8 cellular contexts compared by ENCODE assay signal in the genomic region with DNA sequence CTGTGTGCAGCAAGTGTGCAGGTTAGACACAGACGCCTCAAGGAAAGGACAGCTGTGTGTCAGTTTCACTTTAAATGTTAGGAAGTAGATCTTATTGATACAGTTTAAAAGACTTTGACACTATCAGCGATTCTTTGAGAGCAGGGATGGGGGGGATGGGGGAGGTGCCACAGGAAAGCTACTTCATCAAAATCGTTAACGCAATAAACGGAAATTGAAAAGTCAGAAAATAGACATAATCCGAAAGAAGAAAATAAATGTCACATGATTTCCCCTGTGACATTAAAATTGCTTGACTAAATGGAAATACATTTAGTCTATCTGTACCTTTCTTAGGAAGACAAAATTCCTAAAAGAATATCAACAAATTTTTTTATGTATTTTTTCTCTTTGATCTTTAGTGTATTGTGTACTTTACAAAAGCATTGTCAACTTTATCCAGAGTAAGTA. TPM values are rescaled to one million over a fixed set of nuclear protein-coding genes. Genes with fewer than 3 reads are reported as not detected.
DNase-seq lines count a peak whose midpoint lies in the region; ATAC-seq, FAIRE-seq and TF ChIP-seq lines count a peak whose summit lies in the region.

No MANE protein-coding gene starts in this region.

- no peak for TF ChIP-seq POLR2A in GM12878 (IDR thresholded peaks at IDR 0.05; ENCODE audit: low read depth, low read length)

- CTCF ChIA-PET in GM12878 (lab: Yijun Ruan, JAX) = interaction anchor here (0.8 kb wide), 1 partner anchor 87 kb away, joined by 3 read pairs; no protein-coding TSS in a partner anchor

- BruUV-seq in GM12878 (replicated peaks; lab: Mats Ljungman, UMichigan) = no TSS peak

- peak overlapping the region; percentile 80 for H2AFZ ChIP-seq in GM12878 (ENCODE audit: control insufficient read depth, low read depth, low read length)
- H2AFZ ChIP-seq in mesenchymal stem cell (ENCODE audit: low read depth, low read length) = peak overlapping the region; percentile 91

- H3K4me3 ChIP-seq in left ventricle myocardium inferior = peak overlapping the region; percentile 90
- peak overlapping the region; percentile 89 for H3K4me3 ChIP-seq in GM12878
- H3K4me3 ChIP-seq in mesenchymal stem cell (ENCODE audit: insufficient read depth in 1 of 2, low read depth in 1 of 2, low read length in 2 of 2) = peak overlapping the region; percentile 80 to 100
- peak overlapping the region; percentile 68 for H3K4me3 ChIP-seq in upper lobe of right lung

- TF ChIP-seq EP300 in GM12878 (IDR thresholded peaks at IDR 0.05; ENCODE audit: borderline replicate concordance in 1 of 2, control insufficient read depth in 1 of 2, low read depth in 2 of 2, low read length in 2 of 2) = no peak

- peak overlapping the region; percentile 81 for H3K4me2 ChIP-seq in GM12878 (ENCODE audit: control insufficient read depth, insufficient read depth)
- peak overlapping the region; percentile 94 for H3K4me2 ChIP-seq in mesenchymal stem cell (ENCODE audit: low read length, poor library complexity, severe bottlenecking)

- no peak for TF ChIP-seq CTCF in left ventricle myocardium inferior (IDR thresholded peaks at IDR 0.05; ENCODE audit: borderline replicate concordance)
- no peak for TF ChIP-seq CTCF in GM12878 (IDR thresholded peaks at IDR 0.05 in 2 of 3, conservative IDR thresholded peaks at IDR 0.05 in 1 of 3; ENCODE audit: control insufficient read depth in 2 of 3, extremely low read depth in 1 of 3, insufficient read depth in 1 of 3, low read depth in 3 of 3, low read length in 3 of 3)
- TF ChIP-seq CTCF in upper lobe of right lung (IDR thresholded peaks at IDR 0.05) = no peak

- H4K20me1 ChIP-seq in GM12878 (ENCODE audit: control insufficient read depth, insufficient read depth) = no peaks in the 10 kb centered on the region

- SMC1A ChIA-PET in GM12878 (lab: Charles Lee; ENCODE audit: uncharacterized antibody, unreplicated experiment) = no interaction called here

- in situ Hi-C loops in GM12878 (cut with MboI) = loop anchor here (25.0 kb wide), 2 partner anchors 498 to 773 kb away; partner anchors contain the start of genes CSGALNACT2 and HNRNPF

- H3K23ac ChIP-seq in mesenchymal stem cell (ENCODE audit: low read length in 2 of 2) = peak overlapping the region in 1 of 2 experiments; percentile 83

- peak overlapping the region; percentile 98 for H3K27ac ChIP-seq in left ventricle myocardium inferior (replicated peaks)
- peak overlapping the region; percentile 95 for H3K27ac ChIP-seq in GM12878 (ENCODE audit: control insufficient read depth, insufficient read depth)
- H3K27ac ChIP-seq in mesenchymal stem cell (ENCODE audit: low read length, poor library complexity, severe bottlenecking) = peak overlapping the region; percentile 82
- H3K27ac ChIP-seq in upper lobe of right lung = peak overlapping the region; percentile 98

- no peak for ATAC-seq in left ventricle myocardium superior
- no peak for ATAC-seq in GM12878
- ATAC-seq in upper lobe of right lung = no peak

- peaks cover 2% of the 10 kb centered on the region for H3K79me2 ChIP-seq in GM12878 (ENCODE audit: control insufficient read depth, insufficient read depth, low read length)

- peak overlapping the region; percentile 85 to 92 for H3K18ac ChIP-seq in mesenchymal stem cell (ENCODE audit: low read depth in 1 of 2, low read length in 2 of 2)

- H3K4me1 ChIP-seq in left ventricle myocardium inferior (peaks cover 17% of the 10 kb centered on the region), GM12878 (ENCODE audit: control insufficient read depth, insufficient read depth, low read length) (no peaks in the 10 kb centered on the region), mesenchymal stem cell (ENCODE audit: control insufficient read depth, insufficient read depth, low read depth, low read length) (peaks cover 7% of the 10 kb centered on the region), upper lobe of right lung (peaks cover 3% of the 10 kb centered on the region)

- no peak for FAIRE-seq in GM12878 (lab: Jason Lieb, UNC)

- H3K9ac ChIP-seq in GM12878 (ENCODE audit: control insufficient read depth, insufficient read depth, low read length) = peak overlapping the region; percentile 94
- peak overlapping the region; percentile 95 for H3K9ac ChIP-seq in mesenchymal stem cell (ENCODE audit: low read length)

- peak overlapping the region in 1 of 2 experiments; percentile 99 for H3K14ac ChIP-seq in mesenchymal stem cell (ENCODE audit: low read length in 2 of 2)

- H2BK120ac ChIP-seq in mesenchymal stem cell (ENCODE audit: low read depth, low read length) = no peak overlapping the region

- H3K4ac ChIP-seq in mesenchymal stem cell (ENCODE audit: low read depth in 1 of 2, low read length in 2 of 2) = peak overlapping the region; percentile 66 to 85

- intact Hi-C loops in left ventricle myocardium inferior (cut with micrococcal nuclease) = no loop called here
- intact Hi-C loops in left ventricle myocardium superior (cut with micrococcal nuclease) = no loop called here
- intact Hi-C loops in GM12878 (cut with micrococcal nuclease; ENCODE audit: unreplicated experiment) = loop anchor here (1.0 to 10.0 kb wide), 4 partner anchors 87 to 756 kb away; partner anchors contain the start of genes BMS1 and CSGALNACT2
- intact Hi-C loops in upper lobe of right lung (cut with DNase I) = no loop called here

- H2BK15ac ChIP-seq in mesenchymal stem cell (ENCODE audit: low read depth, poor library complexity, severe bottlenecking) = peak overlapping the region; percentile 3

- RAD21 ChIA-PET in GM12878 (lab: Charles Lee; ENCODE audit: unreplicated experiment) = no interaction called here

- H2AK5ac ChIP-seq in mesenchymal stem cell (ENCODE audit: low read length, severe bottlenecking) = no peak overlapping the region

- DNase-seq in left ventricle myocardium inferior (no peak), left ventricle myocardium superior (no peak), GM12878 (ENCODE audit: low read depth, low spot score) (no peak), mesenchymal stem cell (no peak), upper lobe of right lung (no peak), NCI-H2227 (lab: John Stamatoyannopoulos, UW; ENCODE audit: unreplicated experiment) (no peak), NCI-H1092 (lab: John Stamatoyannopoulos, UW) (no peak), kidney glomerular epithelial cell (lab: John Stamatoyannopoulos, UW) (no peak)

- WGBS in GM12878 (ENCODE audit: insufficient coverage, insufficient replicate concordance, low lambda C conversion rate, missing lambda C conversion rate) = 2% methylated on average over 6 of the region's 6 CpGs
- 0% methylated on average over 2 of the region's 6 CpGs for WGBS in mesenchymal stem cell

- H3K36me3 ChIP-seq in left ventricle myocardium inferior = peaks cover 2% of the 10 kb centered on the region
- no peaks in the 10 kb centered on the region for H3K36me3 ChIP-seq in GM12878 (ENCODE audit: control insufficient read depth in 2 of 2, insufficient read depth in 2 of 2, low read length in 1 of 2)
- peaks cover 0 to 3% of the 10 kb centered on the region in 2 experiments for H3K36me3 ChIP-seq in mesenchymal stem cell (ENCODE audit: control insufficient read depth in 1 of 2, insufficient read depth in 2 of 2, low read depth in 1 of 2, low read length in 2 of 2)
- H3K36me3 ChIP-seq in upper lobe of right lung = no peaks in the 10 kb centered on the region

- peaks cover 7% of the 10 kb centered on the region for H3K79me1 ChIP-seq in mesenchymal stem cell (replicated peaks; ENCODE audit: low read length, poor library complexity, severe bottlenecking)

- H3K9me3 ChIP-seq in left ventricle myocardium inferior (replicated peaks) (no peaks in the 10 kb centered on the region), GM12878 (replicated peaks; ENCODE audit: control insufficient read depth, insufficient read depth, low read length) (no peaks in the 10 kb centered on the region), mesenchymal stem cell (ENCODE audit: control insufficient read depth, low read length) (no peaks in the 10 kb centered on the region), upper lobe of right lung (no peaks in the 10 kb centered on the region)

- no peak overlapping the region for H2BK12ac ChIP-seq in mesenchymal stem cell (ENCODE audit: low read length in 2 of 2)

- peak overlapping the region; percentile 80 for H2BK5ac ChIP-seq in mesenchymal stem cell (ENCODE audit: low read depth, low read length, poor library complexity, severe bottlenecking)

- POLR2A ChIA-PET in GM12878 (lab: Charles Lee) = no interaction called here

- peak overlapping the region; percentile 99 for H4K8ac ChIP-seq in mesenchymal stem cell (ENCODE audit: low read length)

- no peak for TF ChIP-seq RAD21 in GM12878 (IDR thresholded peaks at IDR 0.05; ENCODE audit: insufficient read depth, low read depth, low read length)

- no peaks in the 10 kb centered on the region for H3K27me3 ChIP-seq in left ventricle myocardium inferior (ENCODE audit: low read depth)
- H3K27me3 ChIP-seq in GM12878 (replicated peaks in 1 of 2; ENCODE audit: control insufficient read depth in 2 of 2, insufficient read depth in 2 of 2, low read length in 1 of 2) = no peaks in the 10 kb centered on the region
- no peaks in the 10 kb centered on the region for H3K27me3 ChIP-seq in mesenchymal stem cell (ENCODE audit: control insufficient read depth in 1 of 2, insufficient read depth in 1 of 2, low read length in 2 of 2)
- H3K27me3 ChIP-seq in upper lobe of right lung = no peaks in the 10 kb centered on the region

- peak overlapping the region; percentile 80 for H4K91ac ChIP-seq in mesenchymal stem cell (ENCODE audit: low read length)

RNA-seq across cellular contexts. Expression of gene ZNF33B, which starts 0.5 kb away (rescaled TPM):
- total RNA-seq in left ventricle myocardium inferior (16.3 TPM), left ventricle myocardium superior (14.3 TPM), GM12878 (2014; rRNA removed) (7.5 and 8.0 TPM in 2 replicates), GM12878 (2014; rRNA removed; fragmentation: Illumina TruSeq; extraction: Trizol) (19.7 and 20.7 TPM in 2 replicates), GM12878 (2021) (13.7 TPM in 2 replicates), upper lobe of right lung (31.5 TPM)
- 74.6 and 82.3 TPM in 2 replicates for total RNA-seq in GM12878 (2013; cell fraction: nucleolus; rRNA removed)
- 2.4 TPM for polyA plus RNA-seq in GM12878 (2011; ENCODE audit: low read depth)
- polyA plus RNA-seq in GM12878 (2011; rRNA removed) (11.2 and 17.3 TPM in 2 replicates), GM12878 (2014; fragmentation: Illumina TruSeq; extraction: Trizol) (12.5 and 14.1 TPM in 2 replicates), GM12878 (2014; fragmentation: Nextera tagmentation; extraction: Ambion mirVana) (1 to 10 TPM; 5.3 to 6.2 TPM), GM12878 (2014; rRNA removed) (6.6 and 6.9 TPM in 2 replicates), GM12878 (2016; fragmentation: Nextera tagmentation; extraction: Ambion mirVana) (10 to 100 TPM in 1 of 2 experiments, 1 to 10 TPM in 1; 8.1 to 10.5 TPM)
- 4.7 and 6.2 TPM in 2 replicates for polyA plus RNA-seq in GM12878 (2011; cell fraction: cytosol; rRNA removed)
- 10.5 and 12.6 TPM in 2 replicates for polyA plus RNA-seq in GM12878 (2011; cell fraction: nucleus; rRNA removed)
- polyA plus RNA-seq in GM12878 (2012) = 4.3 and 4.9 TPM in 2 replicates
- 12.5 and 15.0 TPM in 2 replicates for polyA minus RNA-seq in GM12878 (2011; rRNA and poly(A)+ RNA removed)
- polyA minus RNA-seq in GM12878 (2011; cell fraction: cytosol; rRNA and poly(A)+ RNA removed) = 5.0 and 6.1 TPM in 2 replicates
- 15.7 and 19.9 TPM in 2 replicates for polyA minus RNA-seq in GM12878 (2011; cell fraction: nucleus; rRNA and poly(A)+ RNA removed)
- polyA plus RNA-seq in mesenchymal stem cell (2013, experiment 1 of 2) = 3.7 TPM
- polyA plus RNA-seq in mesenchymal stem cell (2013, experiment 2 of 2) = 3.1 TPM
